In genomic region chr9:99181621-99182020, GRCh38 we compare ENCODE assay signal across 9 cellular contexts. TPM values are rescaled to one million over a fixed set of nuclear protein-coding genes. Genes with fewer than 3 reads are reported as not detected.
DNase-seq lines count a peak whose midpoint lies in the region; ATAC-seq and TF ChIP-seq lines count a peak whose summit lies in the region.
"Had no signal": no experiment of that assay in that cellular context is flagged by ENCODE, and none has a peak within 500 bp of the region (broad histone marks: within the 10 kb centered on the region; RNA-seq: fewer than 3 reads in every experiment).

No MANE protein-coding gene starts in this region.

- DNase-seq in activated naive CD4-positive, alpha-beta T cell treated with anti-CD3 and anti-CD28 coated beads, Interleukin-2, amount 50 U/mL, for 72 hours (ENCODE audit: low spot score in 2 of 2), result peak in 1 of 2 donors; percentile 15
- DNase-seq in activated naive CD4-positive, alpha-beta T cell treated with anti-CD3 and anti-CD28 coated beads, Interleukin-2, amount 50 U/mL, for 16 hours, result no peak
- no peak for DNase-seq in activated T-helper 2 cell treated with anti-CD3 and anti-CD28 coated beads, Interferon-gamma antibody, Interleukin-2, Interleukin-4, amounts not matched to agents 10 μg/mL and 5 μg/mL and 100 μg/mL, durations not matched to agents 14 hours and 24 hours and 36 hours (ENCODE audit: low spot score)
- DNase-seq in sciatic nerve (ENCODE audit: low spot score), result no peak
- no peak for DNase-seq in esophagus muscularis mucosa (ENCODE audit: extremely low spot score)
- DNase-seq in dermis blood vessel endothelial cell, result no peak

- no peak for TF ChIP-seq EP300 in esophagus muscularis mucosa (IDR thresholded peaks at IDR 0.05)

- no peak overlapping the region for H3K27ac ChIP-seq in esophagus muscularis mucosa (replicated peaks in 1 of 4)

- H3K9me3 Mint-ChIP-seq in activated naive CD4-positive, alpha-beta T cell treated with anti-CD3 and anti-CD28 coated beads, Interleukin-2, amount 50 U/mL, for 72 hours, result no peaks in the 10 kb centered on the region
- no peaks in the 10 kb centered on the region for H3K9me3 Mint-ChIP-seq in activated T-helper 2 cell treated with anti-CD3 and anti-CD28 coated beads, Interferon-gamma antibody, Interleukin-2, Interleukin-4, amounts not matched to agents 10 μg/mL and 5 μg/mL and 100 μg/mL, durations not matched to agents 14 hours and 24 hours and 36 hours
- no peaks in the 10 kb centered on the region for H3K9me3 Mint-ChIP-seq in stimulated activated naive CD8-positive, alpha-beta T cell treated with anti-CD3 and anti-CD28 coated beads, Interleukin-15, Interleukin-2, amounts not matched to agents 100 ng/mL and 50 ng/mL, for 24 hours
- H3K9me3 Mint-ChIP-seq: CD8-positive, alpha-beta memory T cell had no signal

- no peaks in the 10 kb centered on the region for H3K27me3 ChIP-seq in esophagus muscularis mucosa

- peak; percentile 14 to 52 for ATAC-seq in activated naive CD4-positive, alpha-beta T cell treated with anti-CD3 and anti-CD28 coated beads, Interleukin-2, amount 50 U/mL, for 72 hours
- ATAC-seq in HG03196 (IDR thresholded peaks at IDR 0.05; ENCODE audit: unreplicated experiment), result peak; percentile 36
- ATAC-seq in sciatic nerve, result no peak

- H3K4me1 Mint-ChIP-seq in activated T-helper 2 cell treated with anti-CD3 and anti-CD28 coated beads, Interferon-gamma antibody, Interleukin-2, Interleukin-4, amounts not matched to agents 10 μg/mL and 5 μg/mL and 100 μg/mL, durations not matched to agents 14 hours and 24 hours and 36 hours (ENCODE audit: low read depth), result peaks cover 63% of the 10 kb centered on the region
- peaks cover 75% of the 10 kb centered on the region for H3K4me1 Mint-ChIP-seq in stimulated activated naive CD8-positive, alpha-beta T cell treated with anti-CD3 and anti-CD28 coated beads, Interleukin-15, Interleukin-2, amounts not matched to agents 100 ng/mL and 50 ng/mL, for 24 hours (ENCODE audit: low read depth)

- no peak overlapping the region for H3K4me3 ChIP-seq in esophagus muscularis mucosa

- H3K4me3 Mint-ChIP-seq in activated T-helper 2 cell treated with anti-CD3 and anti-CD28 coated beads, Interferon-gamma antibody, Interleukin-2, Interleukin-4, amounts not matched to agents 10 μg/mL and 5 μg/mL and 100 μg/mL, durations not matched to agents 14 hours and 24 hours and 36 hours (ENCODE audit: low read depth), result peak overlapping the region; percentile 54
- peak overlapping the region; percentile 67 for H3K4me3 Mint-ChIP-seq in stimulated activated naive CD8-positive, alpha-beta T cell treated with anti-CD3 and anti-CD28 coated beads, Interleukin-15, Interleukin-2, amounts not matched to agents 100 ng/mL and 50 ng/mL, for 24 hours
- H3K4me3 Mint-ChIP-seq: CD8-positive, alpha-beta memory T cell had no signal

- no peaks in the 10 kb centered on the region for H3K36me3 Mint-ChIP-seq in activated naive CD4-positive, alpha-beta T cell treated with anti-CD3 and anti-CD28 coated beads, Interleukin-2, amount 50 U/mL, for 72 hours
- H3K36me3 Mint-ChIP-seq in activated T-helper 2 cell treated with anti-CD3 and anti-CD28 coated beads, Interferon-gamma antibody, Interleukin-2, Interleukin-4, amounts not matched to agents 10 μg/mL and 5 μg/mL and 100 μg/mL, durations not matched to agents 14 hours and 24 hours and 36 hours (ENCODE audit: low read depth), result peaks cover 2% of the 10 kb centered on the region
- H3K36me3 Mint-ChIP-seq in stimulated activated naive CD8-positive, alpha-beta T cell treated with anti-CD3 and anti-CD28 coated beads, Interleukin-15, Interleukin-2, amounts not matched to agents 100 ng/mL and 50 ng/mL, for 24 hours (ENCODE audit: low read depth), result no peaks in the 10 kb centered on the region
- H3K36me3 Mint-ChIP-seq: CD8-positive, alpha-beta memory T cell had no signal

- H3K4me1 ChIP-seq in esophagus muscularis mucosa, result peaks cover 10 to 15% (median 14%) of the 10 kb centered on the region in 4 donors

- no peaks in the 10 kb centered on the region for H3K9me3 ChIP-seq in esophagus muscularis mucosa

- no peaks in the 10 kb centered on the region for H3K27me3 Mint-ChIP-seq in activated T-helper 2 cell treated with anti-CD3 and anti-CD28 coated beads, Interferon-gamma antibody, Interleukin-2, Interleukin-4, amounts not matched to agents 10 μg/mL and 5 μg/mL and 100 μg/mL, durations not matched to agents 14 hours and 24 hours and 36 hours (ENCODE audit: low read depth)
- H3K27me3 Mint-ChIP-seq in stimulated activated naive CD8-positive, alpha-beta T cell treated with anti-CD3 and anti-CD28 coated beads, Interleukin-15, Interleukin-2, amounts not matched to agents 100 ng/mL and 50 ng/mL, for 24 hours, result no peaks in the 10 kb centered on the region

- WGBS in esophagus muscularis mucosa, result 74% methylated on average over 4 of the region's 4 CpGs

- H3K27ac Mint-ChIP-seq in activated naive CD4-positive, alpha-beta T cell treated with anti-CD3 and anti-CD28 coated beads, Interleukin-2, amount 50 U/mL, for 72 hours, result peak overlapping the region in 1 of 2 donors; percentile 34
- H3K27ac Mint-ChIP-seq in activated T-helper 2 cell treated with anti-CD3 and anti-CD28 coated beads, Interferon-gamma antibody, Interleukin-2, Interleukin-4, amounts not matched to agents 10 μg/mL and 5 μg/mL and 100 μg/mL, durations not matched to agents 14 hours and 24 hours and 36 hours, result peak overlapping the region; percentile 87
- peak overlapping the region; percentile 90 for H3K27ac Mint-ChIP-seq in stimulated activated naive CD8-positive, alpha-beta T cell treated with anti-CD3 and anti-CD28 coated beads, Interleukin-15, Interleukin-2, amounts not matched to agents 100 ng/mL and 50 ng/mL, for 24 hours

- TF ChIP-seq CTCF in esophagus muscularis mucosa (IDR thresholded peaks at IDR 0.05), result no peak

- no peaks in the 10 kb centered on the region for H3K36me3 ChIP-seq in esophagus muscularis mucosa

- intact Hi-C loops in activated T-helper 2 cell treated with anti-CD3 and anti-CD28 coated beads, Interferon-gamma antibody, Interleukin-2, Interleukin-4, amounts not matched to agents 10 μg/mL and 5 μg/mL and 100 μg/mL, durations not matched to agents 14 hours and 24 hours and 36 hours (cut with micrococcal nuclease), result loop anchor here (2.0 to 10.0 kb wide), 7 partner anchors 15 to 1143 kb away; partner anchors contain the start of gene NR4A3
- intact Hi-C loops in sciatic nerve (cut with DNase I) (loop anchor here (1.0 kb wide), 1 partner anchor 43 kb away; no protein-coding TSS in a partner anchor), esophagus muscularis mucosa (cut with DNase I) (loop anchor here (10.0 kb wide), 1 partner anchor 1143 kb away; no protein-coding TSS in a partner anchor)

- no peak for TF ChIP-seq POLR2A in esophagus muscularis mucosa (IDR thresholded peaks at IDR 0.05; ENCODE audit: low read depth)

RNA-seq across cellular contexts. Expression of gene ALG2, which starts 40.1 kb away (rescaled TPM):
- 10 to 100 TPM; 14.0 to 20.6 TPM for total RNA-seq in activated naive CD4-positive, alpha-beta T cell treated with anti-CD3 and anti-CD28 coated beads, Interleukin-2, amount 50 U/mL, for 72 hours
- total RNA-seq in activated T-helper 2 cell treated with anti-CD3 and anti-CD28 coated beads, Interferon-gamma antibody, Interleukin-2, Interleukin-4, amounts not matched to agents 10 μg/mL and 5 μg/mL and 100 μg/mL, durations not matched to agents 14 hours and 24 hours and 36 hours, result 39.5 and 41.7 TPM in 2 replicates
- total RNA-seq in sciatic nerve, result 19.7 TPM
- 10 to 100 TPM; 19.5 to 33.4 (median 26.2) TPM for total RNA-seq in esophagus muscularis mucosa
- 45.6 and 50.2 TPM in 2 replicates for total RNA-seq in dermis blood vessel endothelial cell

RNA-seq across cellular contexts. Expression of gene SEC61B, which starts 40.5 kb away (rescaled TPM):
- total RNA-seq in activated naive CD4-positive, alpha-beta T cell treated with anti-CD3 and anti-CD28 coated beads, Interleukin-2, amount 50 U/mL, for 72 hours, result 100 to 1,000 TPM; 105 to 127 TPM
- total RNA-seq in activated T-helper 2 cell treated with anti-CD3 and anti-CD28 coated beads, Interferon-gamma antibody, Interleukin-2, Interleukin-4, amounts not matched to agents 10 μg/mL and 5 μg/mL and 100 μg/mL, durations not matched to agents 14 hours and 24 hours and 36 hours, result 208 and 223 TPM in 2 replicates
- 86.3 TPM for total RNA-seq in sciatic nerve
- total RNA-seq in esophagus muscularis mucosa, result 10 to 100 TPM; 53.6 to 67.9 (median 62.9) TPM
- total RNA-seq in dermis blood vessel endothelial cell, result 97.0 and 108 TPM in 2 replicates
